ENCODE assay signal across 8 cellular contexts in genomic region chr1:229579101-229579651, GRCh38. TPM values are rescaled to one million over a fixed set of nuclear protein-coding genes. Genes with fewer than 3 reads are reported as not detected.
DNase-seq lines count a peak whose midpoint lies in the region; ATAC-seq and TF ChIP-seq lines count a peak whose summit lies in the region.

No MANE protein-coding gene starts in this region.

- no peaks in the 10 kb centered on the region for H3K36me3 Mint-ChIP-seq in natural killer cell

- ATAC-seq in HG02642 (IDR thresholded peaks at IDR 0.05; ENCODE audit: poor library complexity, unreplicated experiment) (peak; percentile 83), natural killer cell (no peak), HG02973 (IDR thresholded peaks at IDR 0.05; ENCODE audit: unreplicated experiment) (no peak)

- TF ChIP-seq CTCF in natural killer cell (IDR thresholded peaks at IDR 0.05): no peak

- peak; percentile 71 for DNase-seq in G401 (ENCODE audit: low spot score)
- DNase-seq in NCI-H2029 (lab: John Stamatoyannopoulos, UW): peak; percentile 93
- DNase-seq in amygdala (lab: John Stamatoyannopoulos, UW): peak in 55 of 56 donors; percentile 27 to 94 (median 80)
- DNase-seq in hippocampal formation (lab: John Stamatoyannopoulos, UW): peak; percentile 87 to 94
- peak; percentile 30 to 94 (median 82) for DNase-seq in substantia nigra (lab: John Stamatoyannopoulos, UW)
- DNase-seq in natural killer cell: no peak

- no peaks in the 10 kb centered on the region for H3K9me3 Mint-ChIP-seq in natural killer cell

- peak overlapping the region; percentile 92 for H3K27ac ChIP-seq in substantia nigra (ENCODE audit: low read depth, low read length, poor library complexity, severe bottlenecking)

- in situ Hi-C loops in G401 (cut with HindIII; ENCODE audit: low sequenced_read_pairs): no loop called here

- H3K27me3 Mint-ChIP-seq in natural killer cell (ENCODE audit: low read depth in 2 of 2): peaks cover 6 to 22% of the 10 kb centered on the region in 2 donors

- H3K27ac Mint-ChIP-seq in natural killer cell: no peak overlapping the region

- intact Hi-C loops in natural killer cell (cut with micrococcal nuclease): no loop called here

- no peaks in the 10 kb centered on the region for H3K4me1 Mint-ChIP-seq in natural killer cell

- H3K4me3 Mint-ChIP-seq in natural killer cell: no peak overlapping the region

RNA-seq across cellular contexts. Expression of gene ABCB10, which starts 20.7 kb away (rescaled TPM):
- 16.8 and 19.8 TPM in 2 replicates for total RNA-seq in G401 (2014; rRNA removed; shearing (Covaris generic))
- total RNA-seq in natural killer cell: 10 to 100 TPM; 22.0 to 23.3 (median 22.0) TPM

RNA-seq across cellular contexts. Expression of gene TAF5L, which starts 46.7 kb away (rescaled TPM):
- total RNA-seq in G401 (2014; rRNA removed; shearing (Covaris generic)): 15.3 and 23.0 TPM in 2 replicates
- total RNA-seq in natural killer cell: 10 to 100 TPM; 21.6 to 37.9 (median 32.7) TPM

RNA-seq across cellular contexts. Expression of gene URB2, which starts 46.9 kb away (rescaled TPM):
- 17.6 and 22.0 TPM in 2 replicates for total RNA-seq in G401 (2014; rRNA removed; shearing (Covaris generic))
- 10 to 100 TPM in 1 of 3 donors, 1 to 10 TPM in 2; 5.5 to 10.4 (median 9.8) TPM for total RNA-seq in natural killer cell
